ENCODE assay signal across 2 cellular contexts in genomic region chr1:36223996-36224536, GRCh38.
A peak's percentile ranks its signal among the peaks of the same experiment; 100 is the strongest.
TF ChIP-seq lines count a peak whose summit lies in the region.

Gene THRAP3, plus strand, starts transcription at chr1:36224443. Its CDS starts 58,121 bp downstream, at chr1:36282564.

TF ChIP-seq in IMR-90, 13 proteins besides CTCF, POLR2A, EP300 and RAD21 (continued from another document):
- TF ChIP-seq BHLHE40 (IDR thresholded peaks at IDR 0.05; ENCODE audit: low read depth, low read length) (peak; percentile 65; the same call in 1 of the 2 replicates), ELK1 (IDR thresholded peaks at IDR 0.05; ENCODE audit: borderline replicate concordance, low read depth, low read length) (no peak), CHD1 (IDR thresholded peaks at IDR 0.05; ENCODE audit: low read depth, low read length) (peak; percentile 91; the same call in 1 of the 2 replicates), USF2 (IDR thresholded peaks at IDR 0.05; ENCODE audit: low read depth, low read length) (peak; percentile 100), FOS (IDR thresholded peaks at IDR 0.05; ENCODE audit: low read depth, low read length) (peak; percentile 52), NFE2L2 (IDR thresholded peaks at IDR 0.05; ENCODE audit: low read depth, low read length) (no peak), RFX5 (IDR thresholded peaks at IDR 0.05; ENCODE audit: low read depth, low read length) (no peak), CEBPB (IDR thresholded peaks at IDR 0.05; ENCODE audit: low read depth, low read length) (peak; percentile 61; the same call in 1 of the 2 replicates), SMC3 (IDR thresholded peaks at IDR 0.05; ENCODE audit: low read depth, low read length) (no peak), MAZ (IDR thresholded peaks at IDR 0.05; ENCODE audit: borderline replicate concordance, low read depth, low read length) (peak; percentile 93)
TF ChIP-seq in IMR-90: peak in this region for 6.

TF ChIP-seq in endothelial cell of umbilical vein, 7 proteins besides CTCF, POLR2A, EP300 and RAD21 (continued from another document):
- TF ChIP-seq MAX (IDR thresholded peaks at IDR 0.05; ENCODE audit: insufficient read depth, insufficient read length) (peak; percentile 93), FOS (IDR thresholded peaks at IDR 0.05; ENCODE audit: borderline replicate concordance, insufficient read depth, low read length) (peak; percentile 26), MYC (IDR thresholded peaks at IDR 0.05; ENCODE audit: low read depth, low read length) (no peak), POLR2AphosphoS5 (IDR thresholded peaks at IDR 0.05; ENCODE audit: insufficient read depth, low read depth, low read length) (peak; percentile 79), JUN (IDR thresholded peaks at IDR 0.05; ENCODE audit: borderline replicate concordance, insufficient read depth, insufficient read length, low read depth) (no peak)
